Comparison of ENCODE assay signal across 8 cellular contexts in the genomic region with DNA sequence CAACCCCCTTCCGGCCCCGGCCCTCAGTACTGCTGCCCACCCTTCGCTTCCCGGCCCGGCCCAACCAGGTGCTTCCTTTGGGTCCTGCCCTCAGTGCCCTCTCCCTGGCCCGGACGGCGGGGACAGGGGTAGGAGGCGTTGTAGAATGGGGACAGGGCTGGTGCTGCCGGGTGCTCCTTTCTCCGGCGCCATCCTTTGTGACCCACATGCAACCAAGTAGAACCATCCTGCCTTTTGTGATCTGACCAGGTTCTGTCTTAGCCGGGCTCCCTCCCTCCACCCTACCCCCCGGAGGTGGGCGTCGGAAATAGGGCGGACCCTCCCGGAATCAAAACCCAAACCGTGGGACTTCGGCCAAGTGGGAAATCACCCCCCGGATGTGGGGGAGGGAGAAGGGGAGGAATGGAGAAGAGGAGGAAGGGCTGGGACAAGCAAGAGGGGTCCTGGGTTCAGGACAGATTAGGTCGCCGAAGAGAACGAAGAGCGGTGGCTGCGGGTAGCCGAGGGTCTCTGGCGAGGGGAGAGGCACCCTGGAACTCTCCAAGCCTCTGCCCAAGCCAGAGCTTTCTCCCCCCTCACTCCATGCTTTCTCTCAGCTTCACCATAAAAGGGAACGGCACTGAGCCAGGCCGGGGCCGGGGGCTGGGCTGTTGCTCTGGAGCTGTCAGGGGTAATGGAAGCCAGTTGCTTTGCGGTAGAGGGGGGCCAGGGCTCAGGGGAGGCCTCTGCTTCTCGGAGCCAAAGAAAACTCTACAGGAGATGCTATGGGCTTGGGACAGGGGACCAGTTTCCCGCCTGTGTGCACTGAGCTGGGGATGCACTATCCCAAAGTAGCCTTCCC. TPM values are rescaled to one million over a fixed set of nuclear protein-coding genes. Genes with fewer than 3 reads are reported as not detected.
DNase-seq lines count a peak whose midpoint lies in the region; ATAC-seq and TF ChIP-seq lines count a peak whose summit lies in the region.

No MANE protein-coding gene starts in this region.

- no peaks in the 10 kb centered on the region for H3K9me3 Mint-ChIP-seq in activated T-helper 2 cell treated with anti-CD3 and anti-CD28 coated beads, Interferon-gamma antibody, Interleukin-2, Interleukin-4, amounts not matched to agents 10 μg/mL and 5 μg/mL and 100 μg/mL, durations not matched to agents 14 hours and 24 hours and 36 hours

- TF ChIP-seq POLR2A in prostate gland (IDR thresholded peaks at IDR 0.05), result no peak

- H3K36me3 Mint-ChIP-seq in activated T-helper 2 cell treated with anti-CD3 and anti-CD28 coated beads, Interferon-gamma antibody, Interleukin-2, Interleukin-4, amounts not matched to agents 10 μg/mL and 5 μg/mL and 100 μg/mL, durations not matched to agents 14 hours and 24 hours and 36 hours (ENCODE audit: low read depth), result peaks cover 37% of the 10 kb centered on the region

- whole genome bisulfite sequencing in prostate gland, result 3% methylated on average over 34 of the region's 34 CpGs

- intact Hi-C loops in activated T-helper 2 cell treated with anti-CD3 and anti-CD28 coated beads, Interferon-gamma antibody, Interleukin-2, Interleukin-4, amounts not matched to agents 10 μg/mL and 5 μg/mL and 100 μg/mL, durations not matched to agents 14 hours and 24 hours and 36 hours (cut with micrococcal nuclease), result loop anchor here (1.0 kb wide), 3 partner anchors 9 to 22 kb away; a partner anchor contains a TSS
- intact Hi-C loops in left cardiac atrium (cut with DNase I) (loop anchor here in 1 of 2 donors (2.0 kb wide), 1 partner anchor 21 kb away; a partner anchor contains a TSS), prostate gland (cut with DNase I) (loop anchor here (2.0 to 10.0 kb wide), 2 partner anchors 19 to 727 kb away; a partner anchor contains a TSS)

- H3K27me3 ChIP-seq in prostate gland (replicated peaks; ENCODE audit: insufficient read depth), result no peaks in the 10 kb centered on the region

- no peaks in the 10 kb centered on the region for H3K4me1 ChIP-seq in prostate gland (replicated peaks)

- H3K4me3 Mint-ChIP-seq in activated T-helper 2 cell treated with anti-CD3 and anti-CD28 coated beads, Interferon-gamma antibody, Interleukin-2, Interleukin-4, amounts not matched to agents 10 μg/mL and 5 μg/mL and 100 μg/mL, durations not matched to agents 14 hours and 24 hours and 36 hours (ENCODE audit: low read depth), result peak overlapping the region; percentile 73

- H3K27me3 Mint-ChIP-seq in activated T-helper 2 cell treated with anti-CD3 and anti-CD28 coated beads, Interferon-gamma antibody, Interleukin-2, Interleukin-4, amounts not matched to agents 10 μg/mL and 5 μg/mL and 100 μg/mL, durations not matched to agents 14 hours and 24 hours and 36 hours (ENCODE audit: low read depth), result no peaks in the 10 kb centered on the region

- H3K9me3 ChIP-seq in prostate gland, result no peaks in the 10 kb centered on the region

- DNase-seq in activated naive CD4-positive, alpha-beta T cell treated with Interleukin-2 at 50 U/mL for 16 hours, result peak; percentile 44
- no peak for DNase-seq in activated naive CD4-positive, alpha-beta T cell treated with anti-CD3 and anti-CD28 coated beads, Interleukin-2, amount 50 U/mL, for 16 hours
- no peak for DNase-seq in activated T-helper 2 cell treated with anti-CD3 and anti-CD28 coated beads, Interferon-gamma antibody, Interleukin-2, Interleukin-4, amounts not matched to agents 10 μg/mL and 5 μg/mL and 100 μg/mL, durations not matched to agents 14 hours and 24 hours and 36 hours (ENCODE audit: low spot score)
- DNase-seq in left cardiac atrium (peak; percentile 73), prostate gland (ENCODE audit: low spot score) (no peak), NOMO-1 (lab: John Stamatoyannopoulos, UW; ENCODE audit: unreplicated experiment in 2 of 2) (no peak)

- peaks cover 54% of the 10 kb centered on the region for H3K4me1 Mint-ChIP-seq in activated T-helper 2 cell treated with anti-CD3 and anti-CD28 coated beads, Interferon-gamma antibody, Interleukin-2, Interleukin-4, amounts not matched to agents 10 μg/mL and 5 μg/mL and 100 μg/mL, durations not matched to agents 14 hours and 24 hours and 36 hours (ENCODE audit: low read depth)

- H3K4me3 ChIP-seq in prostate gland, result peak overlapping the region; percentile 71 to 98

- peak overlapping the region; percentile 72 to 86 for H3K27ac ChIP-seq in prostate gland

- ATAC-seq in HG03521 (IDR thresholded peaks at IDR 0.05; ENCODE audit: unreplicated experiment) (peak; percentile 0), left cardiac atrium (peak; percentile 56 to 57), HG03469 (IDR thresholded peaks at IDR 0.05; ENCODE audit: unreplicated experiment) (no peak)

- peak overlapping the region; percentile 70 for H3K27ac Mint-ChIP-seq in activated T-helper 2 cell treated with anti-CD3 and anti-CD28 coated beads, Interferon-gamma antibody, Interleukin-2, Interleukin-4, amounts not matched to agents 10 μg/mL and 5 μg/mL and 100 μg/mL, durations not matched to agents 14 hours and 24 hours and 36 hours

- H3K36me3 ChIP-seq in prostate gland, result no peaks in the 10 kb centered on the region

- no peak for TF ChIP-seq CTCF in prostate gland (IDR thresholded peaks at IDR 0.05)

RNA-seq across cellular contexts. Expression of a gene that starts 0.8 kb away (rescaled TPM):
- 330 and 341 TPM in 2 replicates for total RNA-seq in activated T-helper 2 cell treated with anti-CD3 and anti-CD28 coated beads, Interferon-gamma antibody, Interleukin-2, Interleukin-4, amounts not matched to agents 10 μg/mL and 5 μg/mL and 100 μg/mL, durations not matched to agents 14 hours and 24 hours and 36 hours
- total RNA-seq in left cardiac atrium (100 to 1,000 TPM; 364 to 404 TPM), prostate gland (100 to 1,000 TPM; 246 to 317 TPM)

RNA-seq across cellular contexts. Expression of a gene that starts 6.2 kb away (rescaled TPM):
- total RNA-seq in activated T-helper 2 cell treated with anti-CD3 and anti-CD28 coated beads, Interferon-gamma antibody, Interleukin-2, Interleukin-4, amounts not matched to agents 10 μg/mL and 5 μg/mL and 100 μg/mL, durations not matched to agents 14 hours and 24 hours and 36 hours, result 0.87 and 0.94 TPM in 2 replicates
- total RNA-seq in left cardiac atrium (10 to 100 TPM; 41.1 to 46.6 TPM), prostate gland (100 to 1,000 TPM in 1 of 2 donors, 10 to 100 TPM in 1; 39.8 to 149 TPM)

RNA-seq across cellular contexts. Expression of a gene that starts 14.4 kb away (rescaled TPM):
- total RNA-seq in activated T-helper 2 cell treated with anti-CD3 and anti-CD28 coated beads, Interferon-gamma antibody, Interleukin-2, Interleukin-4, amounts not matched to agents 10 μg/mL and 5 μg/mL and 100 μg/mL, durations not matched to agents 14 hours and 24 hours and 36 hours, result 12.3 and 13.4 TPM in 2 replicates
- total RNA-seq in left cardiac atrium (1 to 10 TPM; 3.0 to 4.3 TPM), prostate gland (1 to 10 TPM in 1 of 2 donors, under 1 TPM in 1; 0.91 to 7.0 TPM)

RNA-seq across cellular contexts. Expression of a gene that starts 20.7 kb away (rescaled TPM):
- 12.5 and 13.8 TPM in 2 replicates for total RNA-seq in activated T-helper 2 cell treated with anti-CD3 and anti-CD28 coated beads, Interferon-gamma antibody, Interleukin-2, Interleukin-4, amounts not matched to agents 10 μg/mL and 5 μg/mL and 100 μg/mL, durations not matched to agents 14 hours and 24 hours and 36 hours
- 10 to 100 TPM in 1 of 2 donors, 1 to 10 TPM in 1; 8.4 to 12.0 TPM for total RNA-seq in left cardiac atrium
- 10 to 100 TPM; 31.9 to 87.1 TPM for total RNA-seq in prostate gland

RNA-seq across cellular contexts. Expression of a gene that starts 39.4 kb away (rescaled TPM):
- 96.3 and 102 TPM in 2 replicates for total RNA-seq in activated T-helper 2 cell treated with anti-CD3 and anti-CD28 coated beads, Interferon-gamma antibody, Interleukin-2, Interleukin-4, amounts not matched to agents 10 μg/mL and 5 μg/mL and 100 μg/mL, durations not matched to agents 14 hours and 24 hours and 36 hours
- 10 to 100 TPM; 39.1 to 66.5 TPM for total RNA-seq in left cardiac atrium
- total RNA-seq in prostate gland, result 10 to 100 TPM; 44.5 to 75.9 TPM

Comparison
In these comparisons a context has a peak if more than half of its experiments do, and no peak if none do; other contexts are left out.
1. DNase-seq: peak in activated naive CD4-positive, alpha-beta T cell treated with Interleukin-2 at 50 U/mL for 16 hours (single experiment) and left cardiac atrium (single experiment); none in activated naive CD4-positive, alpha-beta T cell treated with anti-CD3 and anti-CD28 coated beads, Interleukin-2, amount 50 U/mL, for 16 hours (single experiment), activated T-helper 2 cell treated with anti-CD3 and anti-CD28 coated beads, Interferon-gamma antibody, Interleukin-2, Interleukin-4, amounts not matched to agents 10 μg/mL and 5 μg/mL and 100 μg/mL, durations not matched to agents 14 hours and 24 hours and 36 hours (single experiment), prostate gland (single experiment) and NOMO-1 (0 of 2).
2. RNA of a gene that starts 6.2 kb away (total RNA-seq): 39.8 to 149 TPM in prostate gland and 41.1 to 46.6 TPM in left cardiac atrium; 0.87 to 0.94 TPM in activated T-helper 2 cell treated with anti-CD3 and anti-CD28 coated beads, Interferon-gamma antibody, Interleukin-2, Interleukin-4, amounts not matched to agents 10 μg/mL and 5 μg/mL and 100 μg/mL, durations not matched to agents 14 hours and 24 hours and 36 hours; every median in the first group is over 10 times any median in the second.